In the genomic region with DNA sequence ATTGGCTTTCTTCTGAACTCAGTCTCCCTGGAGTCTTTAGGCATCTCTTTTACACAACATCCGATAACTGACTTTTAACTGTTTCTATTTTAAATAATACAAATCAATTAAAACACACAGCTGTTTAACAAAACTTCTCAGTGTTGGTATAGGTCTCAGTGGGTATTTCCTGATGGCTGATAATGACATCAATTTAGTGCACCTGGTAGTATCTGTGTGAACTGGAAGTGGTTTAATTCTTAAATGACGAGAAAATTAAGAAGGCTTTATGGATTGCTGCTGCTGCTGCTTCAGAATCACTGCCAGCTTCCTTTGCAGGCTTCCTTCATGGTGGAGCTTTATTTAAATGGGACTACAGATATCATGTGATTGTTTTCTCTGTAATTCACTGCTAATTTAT, we compare ENCODE assay signal across 17 cellular contexts.
DNase-seq lines count a peak whose midpoint lies in the region; ATAC-seq and TF ChIP-seq lines count a peak whose summit lies in the region.
"Had no signal": no experiment of that assay in that cellular context is flagged by ENCODE, and none has a peak within 500 bp of the region (broad histone marks: within the 10 kb centered on the region; RNA-seq: fewer than 3 reads in every experiment).

No MANE protein-coding gene starts in this region.

- H3K36me3 ChIP-seq in KMS-11 (ENCODE audit: insufficient read depth), result no peaks in the 10 kb centered on the region
- H3K36me3 ChIP-seq in Panc1 (ENCODE audit: control insufficient read depth, insufficient read depth, low read length), result no peaks in the 10 kb centered on the region
- H3K36me3 ChIP-seq in neural cell (ENCODE audit: insufficient read depth, low read length), result no peaks in the 10 kb centered on the region

- DNase-seq in NCI-H1105 treated with DMSO at 0.1 percent for 48 hours (lab: John Stamatoyannopoulos, UW) (peak; percentile 4), NCI-H1105 (lab: John Stamatoyannopoulos, UW) (no peak), Panc1 (ENCODE audit: low read depth, low spot score) (no peak), right cardiac atrium (no peak)
- DNase-seq: CD4-positive, alpha-beta memory T cell; DMS153; DMS79; GF-D8; HCEC 1CT had no signal

- peak overlapping the region; percentile 33 for H3K4me2 ChIP-seq in KMS-11
- no peak overlapping the region for H3K4me2 ChIP-seq in neural cell (ENCODE audit: low read length)
- H3K4me2 ChIP-seq: A549, BLaER1, GM23338 had no signal

- H3K4me1 ChIP-seq in KMS-11 (ENCODE audit: low read depth, poor library complexity, severe bottlenecking) (peaks cover 38% of the 10 kb centered on the region), Panc1 (ENCODE audit: control insufficient read depth, insufficient read depth, low read length) (no peaks in the 10 kb centered on the region), right cardiac atrium (ENCODE audit: control insufficient read depth, insufficient read depth, low read length) (peaks cover 2% of the 10 kb centered on the region)
- H3K4me1 ChIP-seq: A549, BLaER1 had no signal

- in situ Hi-C loops in Panc1 (cut with HindIII; ENCODE audit: low pct_unique_long_range_greater_than_20kb, low sequenced_read_pairs), result no loop called here

- intact Hi-C loops in Panc1 (cut with micrococcal nuclease; ENCODE audit: unreplicated experiment), result no loop called here
- intact Hi-C loops in right cardiac atrium (cut with DNase I), result no loop called here

- TSS peak; percentile 35 for BruUV-seq in Panc1 (replicated peaks; lab: Mats Ljungman, UMichigan)

- H3K9ac ChIP-seq in KMS-11 (peak overlapping the region; percentile 8; the same call in 1 of the 2 replicates), neural cell (ENCODE audit: low read length) (no peak overlapping the region)
- H3K9ac ChIP-seq: BLaER1 had no signal

- no peaks in the 10 kb centered on the region for H3K79me2 ChIP-seq in KMS-11 (ENCODE audit: insufficient read depth, low read depth)
- H3K79me2 ChIP-seq in neural cell (replicated peaks; ENCODE audit: insufficient read depth, low read length), result no peaks in the 10 kb centered on the region

- no peak for TF ChIP-seq EP300 in neural cell (conservative IDR thresholded peaks at IDR 0.05; ENCODE audit: poor library complexity, severe bottlenecking)

- 62% methylated on average over 2 of the region's 2 CpGs for WGBS in right cardiac atrium

- TF ChIP-seq RAD21 in neural cell (conservative IDR thresholded peaks at IDR 0.05), result no peak

- H2AFZ ChIP-seq in KMS-11 (ENCODE audit: low read depth) (peak overlapping the region; percentile 12; the same call in 1 of the 2 replicates), neural cell (ENCODE audit: low read depth, low read length) (peak overlapping the region; percentile 52)
- H2AFZ ChIP-seq: GM23338 had no signal

- H3F3A ChIP-seq in neural cell (ENCODE audit: insufficient read depth, low read length, poor library complexity, severe bottlenecking), result no peaks in the 10 kb centered on the region

- H4K20me1 ChIP-seq in KMS-11 (ENCODE audit: insufficient read depth) (no peaks in the 10 kb centered on the region), neural cell (ENCODE audit: insufficient read depth) (no peaks in the 10 kb centered on the region)
- H4K20me1 ChIP-seq: BLaER1 had no signal

- no peaks in the 10 kb centered on the region for H3K9me2 ChIP-seq in neural cell (ENCODE audit: insufficient read depth, low read length)

- ATAC-seq in Panc1 (no peak), GM19328 (IDR thresholded peaks at IDR 0.05; ENCODE audit: unreplicated experiment) (no peak), right cardiac atrium (no peak)
- no peak for ATAC-seq in activated CD4-positive, CD25-positive, alpha-beta regulatory T cell treated with anti-CD3 and anti-CD28 coated beads, Interleukin-2, amount 50 U/mL, for 24 hours
- ATAC-seq: A549, GM23338 had no signal

- no peak overlapping the region for H3K4me3 ChIP-seq in KMS-11 (IDR thresholded peaks at IDR 0.05; ENCODE audit: insufficient read depth, low read depth, low read length)
- no peak overlapping the region for H3K4me3 ChIP-seq in Panc1 (ENCODE audit: low read depth in 2 of 2, low read length in 2 of 2)
- H3K4me3 ChIP-seq in neural cell (ENCODE audit: low read length), result no peak overlapping the region
- no peak overlapping the region for H3K4me3 ChIP-seq in right cardiac atrium (ENCODE audit: low read length)
- H3K4me3 ChIP-seq: A549, BLaER1, GM23338 had no signal

- POLR2A ChIA-PET in Panc1 (lab: Charles Lee), result no interaction called here

- CTCF ChIA-PET in Panc1 (lab: Charles Lee), result no interaction called here

- H3K27me3 ChIP-seq in KMS-11 (ENCODE audit: insufficient read depth, low read depth), result no peaks in the 10 kb centered on the region
- H3K27me3 ChIP-seq in Panc1 (ENCODE audit: control insufficient read depth, insufficient read depth, low read length), result no peaks in the 10 kb centered on the region
- no peaks in the 10 kb centered on the region for H3K27me3 ChIP-seq in neural cell (ENCODE audit: insufficient read depth, low read depth, low read length)
- no peaks in the 10 kb centered on the region for H3K27me3 ChIP-seq in right cardiac atrium (ENCODE audit: control insufficient read depth, insufficient read depth)
- H3K27me3 ChIP-seq: BLaER1 had no signal

- H3K27ac ChIP-seq in KMS-11 (peak overlapping the region; percentile 49), Panc1 (ENCODE audit: low read length) (no peak overlapping the region), neural cell (ENCODE audit: low read length) (peak overlapping the region; percentile 5), right cardiac atrium (ENCODE audit: low read length) (no peak overlapping the region)
- H3K27ac ChIP-seq: 22Rv1, A549, BLaER1 had no signal

- H3K9me3 ChIP-seq in Panc1 (ENCODE audit: control insufficient read depth, insufficient read depth, low read depth, low read length) (no peaks in the 10 kb centered on the region), neural cell (ENCODE audit: low read length) (no peaks in the 10 kb centered on the region), right cardiac atrium (ENCODE audit: control insufficient read depth, low read length) (no peaks in the 10 kb centered on the region)
- H3K9me3 ChIP-seq: A549, BLaER1 had no signal

- TF ChIP-seq CTCF in KMS-11 (conservative IDR thresholded peaks at IDR 0.05; ENCODE audit: low read depth, low read length) (no peak), Panc1 (IDR thresholded peaks at IDR 0.05) (no peak), neural cell (IDR thresholded peaks at IDR 0.05; ENCODE audit: poor library complexity, severe bottlenecking) (no peak)

TF ChIP-seq in neural cell, 6 proteins besides CTCF, POLR2A, EP300 and RAD21:
- TF ChIP-seq POLR2AphosphoS5 (IDR thresholded peaks at IDR 0.05) (no peak), EZH2 (IDR thresholded peaks at IDR 0.05; ENCODE audit: borderline replicate concordance, insufficient read depth, low read length, poor library complexity, severe bottlenecking) (no peak), TAF1 (IDR thresholded peaks at IDR 0.05; ENCODE audit: low read depth) (no peak), SMC3 (conservative IDR thresholded peaks at IDR 0.05; ENCODE audit: poor library complexity) (no peak), MXI1 (conservative IDR thresholded peaks at IDR 0.05; ENCODE audit: poor library complexity, severe bottlenecking) (no peak)
- TF ChIP-seq, protein P1, sequence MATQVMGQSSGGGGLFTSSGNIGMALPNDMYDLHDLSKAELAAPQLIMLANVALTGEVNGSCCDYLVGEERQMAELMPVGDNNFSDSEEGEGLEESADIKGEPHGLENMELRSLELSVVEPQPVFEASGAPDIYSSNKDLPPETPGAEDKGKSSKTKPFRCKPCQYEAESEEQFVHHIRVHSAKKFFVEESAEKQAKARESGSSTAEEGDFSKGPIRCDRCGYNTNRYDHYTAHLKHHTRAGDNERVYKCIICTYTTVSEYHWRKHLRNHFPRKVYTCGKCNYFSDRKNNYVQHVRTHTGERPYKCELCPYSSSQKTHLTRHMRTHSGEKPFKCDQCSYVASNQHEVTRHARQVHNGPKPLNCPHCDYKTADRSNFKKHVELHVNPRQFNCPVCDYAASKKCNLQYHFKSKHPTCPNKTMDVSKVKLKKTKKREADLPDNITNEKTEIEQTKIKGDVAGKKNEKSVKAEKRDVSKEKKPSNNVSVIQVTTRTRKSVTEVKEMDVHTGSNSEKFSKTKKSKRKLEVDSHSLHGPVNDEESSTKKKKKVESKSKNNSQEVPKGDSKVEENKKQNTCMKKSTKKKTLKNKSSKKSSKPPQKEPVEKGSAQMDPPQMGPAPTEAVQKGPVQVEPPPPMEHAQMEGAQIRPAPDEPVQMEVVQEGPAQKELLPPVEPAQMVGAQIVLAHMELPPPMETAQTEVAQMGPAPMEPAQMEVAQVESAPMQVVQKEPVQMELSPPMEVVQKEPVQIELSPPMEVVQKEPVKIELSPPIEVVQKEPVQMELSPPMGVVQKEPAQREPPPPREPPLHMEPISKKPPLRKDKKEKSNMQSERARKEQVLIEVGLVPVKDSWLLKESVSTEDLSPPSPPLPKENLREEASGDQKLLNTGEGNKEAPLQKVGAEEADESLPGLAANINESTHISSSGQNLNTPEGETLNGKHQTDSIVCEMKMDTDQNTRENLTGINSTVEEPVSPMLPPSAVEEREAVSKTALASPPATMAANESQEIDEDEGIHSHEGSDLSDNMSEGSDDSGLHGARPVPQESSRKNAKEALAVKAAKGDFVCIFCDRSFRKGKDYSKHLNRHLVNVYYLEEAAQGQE (IDR thresholded peaks at IDR 0.05; ENCODE audit: borderline replicate concordance), result no peak

Comparison
In these comparisons a context has a peak if more than half of its experiments do, and no peak if none do; other contexts are left out.
1. H3K27ac ChIP-seq: peak in KMS-11 (single experiment) and neural cell (single experiment); none in Panc1 (single experiment) and right cardiac atrium (single experiment).